ENCODE assay signal across 15 cellular contexts in genomic region chr15:49902791-49903481, GRCh38.
A peak's percentile ranks its signal among the peaks of the same experiment; 100 is the strongest.
DNase-seq lines count a peak whose midpoint lies in the region; ATAC-seq, FAIRE-seq and TF ChIP-seq lines count a peak whose summit lies in the region.
"Had no signal": no experiment of that assay in that cellular context is flagged by ENCODE, and none has a peak within 500 bp of the region (broad histone marks: within the 10 kb centered on the region; RNA-seq: fewer than 3 reads in every experiment).

No MANE protein-coding gene starts in this region.

- H2AFZ ChIP-seq in smooth muscle cell (ENCODE audit: low read depth): peak overlapping the region; percentile 28

- CTCF ChIA-PET in activated CD8-positive, alpha-beta T cell treated with anti-CD3 and anti-CD28 coated beads, Interleukin-2, amount 10 ng/mL, durations not matched to agents 7 days and 5 days (lab: Charles Lee): interaction anchor here (1.5 kb wide), 1 partner anchor 18 kb away, joined by 3 read pairs; no protein-coding TSS in a partner anchor

- intact Hi-C loops in right lobe of liver (cut with DNase I): no loop called here

- 52% methylated on average over 7 of the region's 7 CpGs for WGBS in right lobe of liver (ENCODE audit: insufficient coverage, low coverage, low lambda C conversion rate, missing lambda C conversion rate)
- WGBS in smooth muscle cell (ENCODE audit: low lambda C conversion rate): 31% methylated on average over 7 of the region's 7 CpGs

- peaks cover 30% of the 10 kb centered on the region for H3F3A ChIP-seq in smooth muscle cell (ENCODE audit: low read depth)

- H3K36me3 ChIP-seq in right lobe of liver (no peaks in the 10 kb centered on the region), smooth muscle cell (ENCODE audit: low read depth) (no peaks in the 10 kb centered on the region), HAP-1 (replicated peaks) (no peaks in the 10 kb centered on the region)
- H3K36me3 ChIP-seq: adrenal gland, Peyer's patch had no signal

- no peaks in the 10 kb centered on the region for H3K79me2 ChIP-seq in smooth muscle cell (ENCODE audit: low read depth)

- no peaks in the 10 kb centered on the region for H3K27me3 ChIP-seq in right lobe of liver
- H3K27me3 ChIP-seq in smooth muscle cell (ENCODE audit: low read depth): no peaks in the 10 kb centered on the region
- no peaks in the 10 kb centered on the region for H3K27me3 ChIP-seq in HAP-1 (ENCODE audit: low read depth)
- H3K27me3 ChIP-seq: adrenal gland, Peyer's patch had no signal

- H3K27ac ChIP-seq in cingulate gyrus (ENCODE audit: low read depth, low read length) (peak overlapping the region; percentile 91), right lobe of liver (peak overlapping the region in 1 of 3 donors; percentile 8), smooth muscle cell (ENCODE audit: low read depth) (peak overlapping the region; percentile 67)

- H3K9me3 ChIP-seq in right lobe of liver (no peaks in the 10 kb centered on the region), smooth muscle cell (replicated peaks; ENCODE audit: low read depth) (no peaks in the 10 kb centered on the region), HAP-1 (no peaks in the 10 kb centered on the region)
- H3K9me3 ChIP-seq: adrenal gland, Peyer's patch had no signal

- TF ChIP-seq CTCF in right lobe of liver (IDR thresholded peaks at IDR 0.05) (no peak), smooth muscle cell (IDR thresholded peaks at IDR 0.05; ENCODE audit: borderline replicate concordance, insufficient read depth, poor library complexity, severe bottlenecking) (no peak)

- peaks cover 31% of the 10 kb centered on the region for H3K36me3 Mint-ChIP-seq in activated CD8-positive, alpha-beta T cell treated with anti-CD3 and anti-CD28 coated beads, Interleukin-2, amount 10 ng/mL, durations not matched to agents 7 days and 5 days (ENCODE audit: low read depth)
- H3K36me3 Mint-ChIP-seq: CD8-positive, alpha-beta T cell; stimulated activated naive B cell treated with anti-CD40 and anti-IgM and Interleukin-4, amounts not matched to agents 10 μg/mL and 1 μg/mL and 100 μg/mL, for 72 hours had no signal

- DNase-seq in GM04504 (ENCODE audit: low read depth) (peak; percentile 81), right lobe of liver (no peak), smooth muscle cell (lab: John Stamatoyannopoulos, UW; ENCODE audit: unreplicated experiment) (no peak), HAP-1 (ENCODE audit: low spot score in 2 of 2) (no peak), HTR-8/SVneo (ENCODE audit: insufficient read length, low spot score) (no peak)
- DNase-seq in activated CD8-positive, alpha-beta T cell treated with anti-CD3 and anti-CD28 coated beads, Interleukin-2, amount 10 ng/mL, durations not matched to agents 7 days and 5 days: no peak
- DNase-seq: activated CD4-positive, alpha-beta T cell treated with anti-CD3 and anti-CD28 coated beads, Interleukin-2, amount 10 ng/mL, durations not matched to agents 7 days and 5 days; adrenal gland; CD8-positive, alpha-beta T cell; NCI-H1105; Peyer's patch; stimulated activated naive B cell treated with anti-CD40 and anti-IgM and Interleukin-4, amounts not matched to agents 10 μg/mL and 1 μg/mL and 100 μg/mL, for 72 hours had no signal

- POLR2A ChIA-PET in activated CD8-positive, alpha-beta T cell treated with anti-CD3 and anti-CD28 coated beads, Interleukin-2, amount 10 ng/mL, durations not matched to agents 7 days and 5 days (lab: Charles Lee): no interaction called here

- H3K9me3 Mint-ChIP-seq in activated CD8-positive, alpha-beta T cell treated with anti-CD3 and anti-CD28 coated beads, Interleukin-2, amount 10 ng/mL, durations not matched to agents 7 days and 5 days (ENCODE audit: insufficient read depth): no peaks in the 10 kb centered on the region
- H3K9me3 Mint-ChIP-seq: activated CD4-positive, alpha-beta T cell treated with anti-CD3 and anti-CD28 coated beads, Interleukin-2, amount 10 ng/mL, durations not matched to agents 7 days and 5 days; CD8-positive, alpha-beta T cell; stimulated activated naive B cell treated with anti-CD40 and anti-IgM and Interleukin-4, amounts not matched to agents 10 μg/mL and 1 μg/mL and 100 μg/mL, for 72 hours had no signal

- peak overlapping the region; percentile 1 for H3K9ac ChIP-seq in smooth muscle cell (ENCODE audit: low read depth)

- no peak overlapping the region for H3K27ac Mint-ChIP-seq in activated CD8-positive, alpha-beta T cell treated with anti-CD3 and anti-CD28 coated beads, Interleukin-2, amount 10 ng/mL, durations not matched to agents 7 days and 5 days
- H3K27ac Mint-ChIP-seq: activated CD4-positive, alpha-beta T cell treated with anti-CD3 and anti-CD28 coated beads, Interleukin-2, amount 10 ng/mL, durations not matched to agents 7 days and 5 days; CD8-positive, alpha-beta T cell; stimulated activated naive B cell treated with anti-CD40 and anti-IgM and Interleukin-4, amounts not matched to agents 10 μg/mL and 1 μg/mL and 100 μg/mL, for 72 hours had no signal

- no peak for FAIRE-seq in HTR-8/SVneo (lab: Jason Lieb, UNC)
- FAIRE-seq: GM12878 had no signal

- H3K4me1 Mint-ChIP-seq in activated CD8-positive, alpha-beta T cell treated with anti-CD3 and anti-CD28 coated beads, Interleukin-2, amount 10 ng/mL, durations not matched to agents 7 days and 5 days (ENCODE audit: low read depth): no peaks in the 10 kb centered on the region
- H3K4me1 Mint-ChIP-seq: activated CD4-positive, alpha-beta T cell treated with anti-CD3 and anti-CD28 coated beads, Interleukin-2, amount 10 ng/mL, durations not matched to agents 7 days and 5 days; stimulated activated naive B cell treated with anti-CD40 and anti-IgM and Interleukin-4, amounts not matched to agents 10 μg/mL and 1 μg/mL and 100 μg/mL, for 72 hours had no signal

- no peak for TF ChIP-seq POLR2A in right lobe of liver (IDR thresholded peaks at IDR 0.05)

- H3K4me3 ChIP-seq in right lobe of liver: no peak overlapping the region
- no peak overlapping the region for H3K4me3 ChIP-seq in smooth muscle cell
- H3K4me3 ChIP-seq in HAP-1: no peak overlapping the region
- H3K4me3 ChIP-seq: adrenal gland, GM12878, Peyer's patch had no signal

- H3K4me1 ChIP-seq in right lobe of liver: peaks cover 0 to 6% (median 2%) of the 10 kb centered on the region in 4 donors
- peaks cover 32% of the 10 kb centered on the region for H3K4me1 ChIP-seq in smooth muscle cell (ENCODE audit: low read depth)
- H3K4me1 ChIP-seq in HAP-1: peaks cover 35% of the 10 kb centered on the region
- H3K4me1 ChIP-seq: Peyer's patch had no signal

- peak overlapping the region; percentile 49 for H3K4me2 ChIP-seq in smooth muscle cell

- ATAC-seq in right lobe of liver: peak; percentile 49 to 75 (median 66)
- ATAC-seq in GM21717 (IDR thresholded peaks at IDR 0.05; ENCODE audit: unreplicated experiment): no peak
- no peak for ATAC-seq in activated CD8-positive, alpha-beta T cell treated with anti-CD3 and anti-CD28 coated beads, Interleukin-2, amount 10 ng/mL, durations not matched to agents 7 days and 5 days
- ATAC-seq: CD8-positive, alpha-beta T cell; GM12878; stimulated activated naive B cell treated with anti-CD40 and anti-IgM and Interleukin-4, amounts not matched to agents 10 μg/mL and 1 μg/mL and 100 μg/mL, for 72 hours had no signal

- no peak overlapping the region for H3K4me3 Mint-ChIP-seq in activated CD8-positive, alpha-beta T cell treated with anti-CD3 and anti-CD28 coated beads, Interleukin-2, amount 10 ng/mL, durations not matched to agents 7 days and 5 days
- H3K4me3 Mint-ChIP-seq: activated CD4-positive, alpha-beta T cell treated with anti-CD3 and anti-CD28 coated beads, Interleukin-2, amount 10 ng/mL, durations not matched to agents 7 days and 5 days; CD8-positive, alpha-beta T cell; stimulated activated naive B cell treated with anti-CD40 and anti-IgM and Interleukin-4, amounts not matched to agents 10 μg/mL and 1 μg/mL and 100 μg/mL, for 72 hours had no signal

- no peaks in the 10 kb centered on the region for H4K20me1 ChIP-seq in smooth muscle cell (ENCODE audit: low read depth)

- H3K27me3 Mint-ChIP-seq in activated CD8-positive, alpha-beta T cell treated with anti-CD3 and anti-CD28 coated beads, Interleukin-2, amount 10 ng/mL, durations not matched to agents 7 days and 5 days (ENCODE audit: low read depth): peaks cover 3% of the 10 kb centered on the region
- H3K27me3 Mint-ChIP-seq: activated CD4-positive, alpha-beta T cell treated with anti-CD3 and anti-CD28 coated beads, Interleukin-2, amount 10 ng/mL, durations not matched to agents 7 days and 5 days; stimulated activated naive B cell treated with anti-CD40 and anti-IgM and Interleukin-4, amounts not matched to agents 10 μg/mL and 1 μg/mL and 100 μg/mL, for 72 hours had no signal

- in situ Hi-C loops in HAP-1 (cut with MboI; ENCODE audit: low sequenced_read_pairs): no loop called here

Comparison
In these comparisons a context has a peak if more than half of its experiments do, and no peak if none do; other contexts are left out.
1. ATAC-seq: peak in right lobe of liver (4 of 4); none in GM21717 (single experiment) and activated CD8-positive, alpha-beta T cell treated with anti-CD3 and anti-CD28 coated beads, Interleukin-2, amount 10 ng/mL, durations not matched to agents 7 days and 5 days (single experiment).